In the genomic region with DNA sequence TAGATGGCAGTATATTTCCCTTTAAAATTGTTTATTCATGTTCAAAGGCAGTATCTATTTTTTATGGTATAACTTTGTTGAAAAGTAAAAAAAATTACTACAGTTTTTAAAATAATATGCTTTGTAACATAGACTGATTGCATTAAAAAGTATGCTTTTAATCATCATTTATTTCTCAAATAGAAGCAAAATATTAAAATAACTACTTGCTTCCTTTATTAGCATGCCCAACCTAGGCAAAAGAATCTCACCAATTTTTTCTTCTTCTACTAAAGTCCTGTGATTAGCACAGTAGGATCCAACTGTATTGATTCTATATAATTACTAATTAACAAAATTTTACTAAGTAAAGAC, we compare ENCODE assay signal across 8 cellular contexts.
A peak's percentile ranks its signal among the peaks of the same experiment; 100 is the strongest.
DNase-seq lines count a peak whose midpoint lies in the region; ATAC-seq, FAIRE-seq and TF ChIP-seq lines count a peak whose summit lies in the region.

No MANE protein-coding gene starts in this region.

- peak overlapping the region; percentile 49 for H3K27ac ChIP-seq in HepG2 (ENCODE audit: extremely low read length, insufficient read depth, low read length)
- H3K27ac ChIP-seq in thoracic aorta = no peak overlapping the region

- H3K27ac Mint-ChIP-seq in activated CD8-positive, alpha-beta memory T cell treated with anti-CD3 and anti-CD28 coated beads, Interleukin-2, amount 10 ng/mL, durations not matched to agents 7 days and 5 days = no peak overlapping the region
- H3K27ac Mint-ChIP-seq in activated T-helper 2 cell treated with anti-CD3 and anti-CD28 coated beads, Interferon-gamma antibody, Interleukin-2, Interleukin-4, amounts not matched to agents 10 μg/mL and 5 μg/mL and 100 μg/mL, durations not matched to agents 14 hours and 24 hours and 36 hours = no peak overlapping the region

- H3K79me2 ChIP-seq in HepG2 (ENCODE audit: insufficient read depth, low read length) = no peaks in the 10 kb centered on the region

- TF ChIP-seq EP300 in HepG2 (IDR thresholded peaks at IDR 0.05; ENCODE audit: low read depth in 2 of 2, low read length in 2 of 2) = no peak
- no peak for TF ChIP-seq EP300 in HepG2 (CRISPR knock-in tag; IDR thresholded peaks at IDR 0.05; ENCODE audit: borderline replicate concordance)

- TF ChIP-seq RAD21 in HepG2 (CRISPR knock-in tag; IDR thresholded peaks at IDR 0.05) = no peak

- H3K36me3 ChIP-seq in HepG2 (replicated peaks in 1 of 2; ENCODE audit: control insufficient read depth in 1 of 2, insufficient read depth in 2 of 2, low read length in 2 of 2) (no peaks in the 10 kb centered on the region), thoracic aorta (no peaks in the 10 kb centered on the region)

- H3K4me3 ChIP-seq in HepG2 (replicated peaks in 1 of 3; ENCODE audit: insufficient read depth in 1 of 3, low read depth in 2 of 3, low read length in 3 of 3) = peak overlapping the region in 1 of 3 experiments; percentile 63; a peak in 1 of 6 replicates
- H3K4me3 ChIP-seq in thoracic aorta = peak overlapping the region; percentile 77

- H3K27me3 Mint-ChIP-seq in activated CD8-positive, alpha-beta memory T cell treated with anti-CD3 and anti-CD28 coated beads, Interleukin-2, amount 10 ng/mL, durations not matched to agents 7 days and 5 days = peaks cover 4% of the 10 kb centered on the region
- H3K27me3 Mint-ChIP-seq in activated T-helper 2 cell treated with anti-CD3 and anti-CD28 coated beads, Interferon-gamma antibody, Interleukin-2, Interleukin-4, amounts not matched to agents 10 μg/mL and 5 μg/mL and 100 μg/mL, durations not matched to agents 14 hours and 24 hours and 36 hours (ENCODE audit: low read depth) = peaks cover 6% of the 10 kb centered on the region

- H3K9me3 ChIP-seq in HepG2 (ENCODE audit: low read length) (no peaks in the 10 kb centered on the region), thoracic aorta (no peaks in the 10 kb centered on the region)

- TF ChIP-seq POLR2A in HepG2 (IDR thresholded peaks at IDR 0.05; ENCODE audit: insufficient read depth in 1 of 2, low read depth in 2 of 2, low read length in 2 of 2) (no peak), H54 (IDR thresholded peaks at IDR 0.05; ENCODE audit: low read depth, low read length) (no peak)

- H3K4me1 Mint-ChIP-seq in activated CD8-positive, alpha-beta memory T cell treated with anti-CD3 and anti-CD28 coated beads, Interleukin-2, amount 10 ng/mL, durations not matched to agents 7 days and 5 days = peaks cover 15% of the 10 kb centered on the region
- peaks cover 16% of the 10 kb centered on the region for H3K4me1 Mint-ChIP-seq in activated T-helper 2 cell treated with anti-CD3 and anti-CD28 coated beads, Interferon-gamma antibody, Interleukin-2, Interleukin-4, amounts not matched to agents 10 μg/mL and 5 μg/mL and 100 μg/mL, durations not matched to agents 14 hours and 24 hours and 36 hours (ENCODE audit: low read depth)

- H3K27me3 ChIP-seq in HepG2 (ENCODE audit: control insufficient read depth in 1 of 2, insufficient read depth in 2 of 2, low read length in 2 of 2) (no peaks in the 10 kb centered on the region; a peak in 1 of 5 replicates), thoracic aorta (replicated peaks; ENCODE audit: insufficient read depth) (no peaks in the 10 kb centered on the region)

- TF ChIP-seq CTCF in HepG2 (CRISPR knock-in tag; IDR thresholded peaks at IDR 0.05) (no peak), thoracic aorta (IDR thresholded peaks at IDR 0.05) (peak; percentile 7)

- FAIRE-seq in HepG2 (lab: Jason Lieb, UNC) (no peak), H54 (lab: Jason Lieb, UNC) (no peak)

- H3K9me3 Mint-ChIP-seq in activated CD8-positive, alpha-beta memory T cell treated with anti-CD3 and anti-CD28 coated beads, Interleukin-2, amount 10 ng/mL, durations not matched to agents 7 days and 5 days (ENCODE audit: low read depth) = no peaks in the 10 kb centered on the region
- no peaks in the 10 kb centered on the region for H3K9me3 Mint-ChIP-seq in activated T-helper 2 cell treated with anti-CD3 and anti-CD28 coated beads, Interferon-gamma antibody, Interleukin-2, Interleukin-4, amounts not matched to agents 10 μg/mL and 5 μg/mL and 100 μg/mL, durations not matched to agents 14 hours and 24 hours and 36 hours

- POLR2A ChIA-PET in HepG2 (lab: Yijun Ruan, JAX) = no interaction called here

- DNase-seq in activated CD8-positive, alpha-beta memory T cell treated with anti-CD3 and anti-CD28 coated beads, Interleukin-2, amount 10 ng/mL, durations not matched to agents 7 days and 5 days = no peak
- DNase-seq in activated CD8-positive, alpha-beta memory T cell treated with anti-CD3 and anti-CD28 coated beads for 24 hours = no peak
- DNase-seq in activated T-helper 2 cell treated with anti-CD3 and anti-CD28 coated beads, Interferon-gamma antibody, Interleukin-2, Interleukin-4, amounts not matched to agents 10 μg/mL and 5 μg/mL and 100 μg/mL, durations not matched to agents 14 hours and 24 hours and 36 hours (ENCODE audit: low spot score) = no peak
- DNase-seq in HepG2 (ENCODE audit: low spot score) (no peak), thoracic aorta (ENCODE audit: low spot score) (no peak), H54 (ENCODE audit: insufficient read length, low spot score) (no peak)
- DNase-seq in stimulated activated CD4-positive, alpha-beta T cell treated with anti-CD3 and anti-CD28 coated beads, Interleukin-4, amount 100 ng/mL, for 1 hour = no peak

- ATAC-seq in activated CD8-positive, alpha-beta memory T cell treated with anti-CD3 and anti-CD28 coated beads, Interleukin-2, amount 10 ng/mL, durations not matched to agents 7 days and 5 days = no peak
- ATAC-seq in HepG2 = no peak
- no peak for ATAC-seq in thoracic aorta (ENCODE audit: insufficient number of reproducible peaks, low FRiP score, low read depth)
- ATAC-seq in HG03095 (IDR thresholded peaks at IDR 0.05; ENCODE audit: unreplicated experiment) = no peak

- peaks cover 24% of the 10 kb centered on the region for H3K36me3 Mint-ChIP-seq in activated CD8-positive, alpha-beta memory T cell treated with anti-CD3 and anti-CD28 coated beads, Interleukin-2, amount 10 ng/mL, durations not matched to agents 7 days and 5 days
- peaks cover 11% of the 10 kb centered on the region for H3K36me3 Mint-ChIP-seq in activated T-helper 2 cell treated with anti-CD3 and anti-CD28 coated beads, Interferon-gamma antibody, Interleukin-2, Interleukin-4, amounts not matched to agents 10 μg/mL and 5 μg/mL and 100 μg/mL, durations not matched to agents 14 hours and 24 hours and 36 hours (ENCODE audit: low read depth)

- H3K4me1 ChIP-seq in HepG2 (ENCODE audit: insufficient read depth, low read length) (peaks cover 18% of the 10 kb centered on the region), thoracic aorta (ENCODE audit: control insufficient read depth in 1 of 2, low read depth in 2 of 2) (no peaks in the 10 kb centered on the region)

- H3K4me2 ChIP-seq in HepG2 (ENCODE audit: low read depth, low read length) = peak overlapping the region; percentile 74; the same call in 1 of the 2 replicates

- CTCF ChIA-PET in activated CD8-positive, alpha-beta memory T cell treated with anti-CD3 and anti-CD28 coated beads, Interleukin-2, amount 10 ng/mL, durations not matched to agents 7 days and 5 days (lab: Charles Lee) = interaction anchor here (0.8 to 3.0 kb wide), 27 partner anchors 10 to 669 kb away, joined by 3 to 28 read pairs (median 6); partner anchors contain the start of genes MANBA, NFKB1, SLC39A8 and SLC9B2
- CTCF ChIA-PET in HepG2 (lab: Yijun Ruan, JAX; ENCODE audit: low intra/inter-chr PET ratio, low total read pairs) = interaction anchor here (0.7 to 1.7 kb wide), 7 partner anchors 10 to 578 kb away, joined by 3 to 10 read pairs (median 4); partner anchors contain the start of genes NFKB1 and SLC39A8

- in situ Hi-C loops in HepG2 (cut with HindIII; ENCODE audit: extremely low pct_ligation_motif_present, low pct_unique_long_range_greater_than_20kb) = loop anchor here (10.0 kb wide), 2 partner anchors 583 to 663 kb away; partner anchors contain the start of genes BDH2 and SLC9B1

- no peak overlapping the region for H3K9ac ChIP-seq in HepG2 (ENCODE audit: insufficient read depth, low read depth, low read length)

- BruUV-seq in HepG2 (replicated peaks; lab: Mats Ljungman, UMichigan) = no TSS peak

- no peak overlapping the region for H2AFZ ChIP-seq in HepG2 (ENCODE audit: low read length)

- no peaks in the 10 kb centered on the region for H4K20me1 ChIP-seq in HepG2 (ENCODE audit: insufficient read depth, low read length)

- intact Hi-C loops in activated T-helper 2 cell treated with anti-CD3 and anti-CD28 coated beads, Interferon-gamma antibody, Interleukin-2, Interleukin-4, amounts not matched to agents 10 μg/mL and 5 μg/mL and 100 μg/mL, durations not matched to agents 14 hours and 24 hours and 36 hours (cut with micrococcal nuclease) = loop anchor here (1.0 to 5.0 kb wide), 8 partner anchors 41 to 668 kb away; partner anchors contain the start of genes BDH2, SLC39A8 and UBE2D3
- intact Hi-C loops in HepG2 (cut with micrococcal nuclease; ENCODE audit: unreplicated experiment) = loop anchor here (1.0 to 5.0 kb wide), 3 partner anchors 86 to 666 kb away; partner anchors contain the start of genes BDH2 and SLC39A8

- H3K4me3 Mint-ChIP-seq in activated CD8-positive, alpha-beta memory T cell treated with anti-CD3 and anti-CD28 coated beads, Interleukin-2, amount 10 ng/mL, durations not matched to agents 7 days and 5 days = peak overlapping the region; percentile 85
- peak overlapping the region; percentile 87 for H3K4me3 Mint-ChIP-seq in activated T-helper 2 cell treated with anti-CD3 and anti-CD28 coated beads, Interferon-gamma antibody, Interleukin-2, Interleukin-4, amounts not matched to agents 10 μg/mL and 5 μg/mL and 100 μg/mL, durations not matched to agents 14 hours and 24 hours and 36 hours (ENCODE audit: low read depth)

TF ChIP-seq in HepG2, 621 proteins besides CTCF, POLR2A, EP300 and RAD21 (continues in another document):
- TF ChIP-seq HOXA9 (CRISPR knock-in tag; IDR thresholded peaks at IDR 0.05; ENCODE audit: borderline replicate concordance) = no peak
